19 cellular contexts compared by ENCODE assay signal in the genomic region with DNA sequence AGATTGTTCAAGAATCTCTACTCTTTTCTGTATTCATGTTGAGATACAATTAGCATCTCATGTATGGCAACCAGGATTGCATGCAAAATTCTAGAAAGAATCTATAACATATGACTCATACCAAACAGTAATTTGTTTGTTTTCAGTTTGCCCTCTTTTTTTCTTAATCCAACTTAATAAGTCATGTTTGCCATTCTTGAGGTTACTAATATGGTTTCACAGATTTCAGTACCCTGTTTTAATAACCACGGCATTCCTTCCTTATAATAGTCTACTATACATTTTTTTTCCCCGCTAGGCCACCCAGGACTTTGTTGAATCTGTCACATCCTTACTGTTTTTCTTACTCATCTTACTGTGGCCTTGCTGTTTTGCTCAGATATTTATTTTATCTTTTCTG.
DNase-seq lines count a peak whose midpoint lies in the region; ATAC-seq and TF ChIP-seq lines count a peak whose summit lies in the region.
"Had no signal": no experiment of that assay in that cellular context is flagged by ENCODE, and none has a peak within 500 bp of the region (broad histone marks: within the 10 kb centered on the region; RNA-seq: fewer than 3 reads in every experiment).

No MANE protein-coding gene starts in this region.

- peak overlapping the region; percentile 19 for H3K4me2 ChIP-seq in GM23248 (ENCODE audit: unreplicated experiment)

- no peak overlapping the region for H3K4me3 Mint-ChIP-seq in activated T-cell treated with anti-CD3 and anti-CD28 coated beads, Interleukin-2, amount 50 U/mL, for 4 hours
- H3K4me3 Mint-ChIP-seq: type B pancreatic cell had no signal

- H3K9me2 ChIP-seq in GM23248 (ENCODE audit: insufficient read depth), result no peaks in the 10 kb centered on the region

- H3K27ac ChIP-seq in GM23248 (peak overlapping the region; percentile 87), tibial artery (no peak overlapping the region), WERI-Rb-1 (no peak overlapping the region)
- H3K27ac ChIP-seq: ascending aorta, heart right ventricle, lower lobe of right lung, Peyer's patch had no signal

- TF ChIP-seq CTCF in AG04449 (IDR thresholded peaks at IDR 0.05; ENCODE audit: insufficient read depth, low read length, missing control alignments) (no peak), tibial artery (IDR thresholded peaks at IDR 0.05) (no peak), WERI-Rb-1 (IDR thresholded peaks at IDR 0.05; ENCODE audit: low read depth, low read length) (no peak)

- H2AFZ ChIP-seq in GM23248, result no peak overlapping the region

- no peaks in the 10 kb centered on the region for H3K27me3 Mint-ChIP-seq in activated T-cell treated with anti-CD3 and anti-CD28 coated beads, Interleukin-2, amount 50 U/mL, for 4 hours (ENCODE audit: low read depth)
- H3K27me3 Mint-ChIP-seq: type B pancreatic cell had no signal

- peaks cover 3% of the 10 kb centered on the region for H3K9me3 Mint-ChIP-seq in activated T-cell treated with anti-CD3 and anti-CD28 coated beads, Interleukin-2, amount 50 U/mL, for 4 hours
- H3K9me3 Mint-ChIP-seq: type B pancreatic cell had no signal

- H3K36me3 ChIP-seq in GM23248 (ENCODE audit: low read depth) (peaks cover 12% of the 10 kb centered on the region), tibial artery (no peaks in the 10 kb centered on the region), WERI-Rb-1 (peaks cover 80% of the 10 kb centered on the region)
- H3K36me3 ChIP-seq: ascending aorta, heart right ventricle, lower lobe of right lung, Peyer's patch had no signal

- H3K4me3 ChIP-seq in AG04449 (ENCODE audit: low read depth, low read length) (no peak overlapping the region), GM23248 (no peak overlapping the region), tibial artery (no peak overlapping the region), WERI-Rb-1 (ENCODE audit: low read depth, low read length) (no peak overlapping the region)
- H3K4me3 ChIP-seq: ascending aorta, GM12878, heart right ventricle, lower lobe of right lung, Peyer's patch had no signal

- H3K79me2 ChIP-seq in GM23248 (ENCODE audit: insufficient read depth), result no peaks in the 10 kb centered on the region

- no peaks in the 10 kb centered on the region for H3K36me3 Mint-ChIP-seq in activated T-cell treated with anti-CD3 and anti-CD28 coated beads, Interleukin-2, amount 50 U/mL, for 4 hours (ENCODE audit: insufficient read depth)
- H3K36me3 Mint-ChIP-seq: type B pancreatic cell had no signal

- CTCF ChIA-PET in AG04449 (lab: Yijun Ruan, JAX), result no interaction called here

- POLR2A ChIA-PET in AG04449 (lab: Yijun Ruan, JAX), result no interaction called here

- no peak for ATAC-seq in activated T-cell treated with anti-CD3 and anti-CD28 coated beads, Interleukin-2, amount 50 U/mL, for 4 hours
- ATAC-seq: GM12878, heart right ventricle, lower lobe of right lung had no signal

- no peaks in the 10 kb centered on the region for H3K27me3 ChIP-seq in GM23248 (replicated peaks; ENCODE audit: insufficient read depth)
- H3K27me3 ChIP-seq in tibial artery, result no peaks in the 10 kb centered on the region
- no peaks in the 10 kb centered on the region for H3K27me3 ChIP-seq in WERI-Rb-1 (ENCODE audit: insufficient read depth, low read depth, severe bottlenecking)
- H3K27me3 ChIP-seq: ascending aorta, heart right ventricle, Peyer's patch had no signal

- WGBS in GM23248 (ENCODE audit: low coverage in 1 of 2, low lambda C conversion rate in 2 of 2, missing lambda C conversion rate in 2 of 2), 2 experiments, result 0% methylated on average over 2 of the region's 2 CpGs

- peaks cover 69% of the 10 kb centered on the region for H3F3A ChIP-seq in GM23248 (ENCODE audit: insufficient read depth)

- in situ Hi-C loops in GM23248 (cut with MboI), result no loop called here

- no peaks in the 10 kb centered on the region for H3K4me1 Mint-ChIP-seq in activated T-cell treated with anti-CD3 and anti-CD28 coated beads, Interleukin-2, amount 50 U/mL, for 4 hours (ENCODE audit: low read depth)

- no peaks in the 10 kb centered on the region for H3K9me3 ChIP-seq in GM23248 (ENCODE audit: low read depth)
- H3K9me3 ChIP-seq in tibial artery, result no peaks in the 10 kb centered on the region
- no peaks in the 10 kb centered on the region for H3K9me3 ChIP-seq in WERI-Rb-1 (ENCODE audit: severe bottlenecking)
- H3K9me3 ChIP-seq: ascending aorta, lower lobe of right lung, Peyer's patch had no signal

- no peaks in the 10 kb centered on the region for H4K20me1 ChIP-seq in GM23248 (ENCODE audit: insufficient read depth)

- intact Hi-C loops in tibial artery (cut with DNase I; ENCODE audit: low total_unique reads), result no loop called here

- DNase-seq in AG04449 (ENCODE audit: low read depth, low spot score) (peak; percentile 75), GM23248 (peak; percentile 87), SW480 (ENCODE audit: low spot score) (peak; percentile 7), fibroblast of peridontal ligament (ENCODE audit: extremely low read depth) (peak; percentile 84), NCI-H82 (lab: John Stamatoyannopoulos, UW) (no peak), tibial artery (no peak), WERI-Rb-1 (no peak)
- DNase-seq in activated T-cell treated with anti-CD3 and anti-CD28 coated beads, Interleukin-2, amount 50 U/mL, for 4 hours, result no peak
- DNase-seq: activated CD4-positive, alpha-beta T cell treated with anti-CD3 and anti-CD28 coated beads for 4 hours; activated CD8-positive, alpha-beta memory T cell treated with anti-CD3 and anti-CD28 coated beads, Interleukin-2, amount 50 U/mL, for 48 hours; heart right ventricle; lower lobe of right lung; NCI-H1436; Peyer's patch; stimulated activated CD4-positive, alpha-beta T cell treated with anti-CD3 and anti-CD28 coated beads, Interleukin-15, amount 100 ng/mL, for 24 hours; stimulated activated naive CD4-positive, alpha-beta T cell treated with Interleukin-2 at 50 U/mL for 16 hours had no signal

- H3K9ac ChIP-seq in GM23248, result peak overlapping the region; percentile 31

- H3K4me1 ChIP-seq in GM23248 (ENCODE audit: insufficient read depth) (peaks cover 62% of the 10 kb centered on the region), tibial artery (no peaks in the 10 kb centered on the region)
- H3K4me1 ChIP-seq: ascending aorta, heart right ventricle, lower lobe of right lung, Peyer's patch had no signal

Comparison
In these comparisons a context has a peak if more than half of its experiments do, and no peak if none do; other contexts are left out.
1. DNase-seq: peak in AG04449 (single experiment), GM23248 (single experiment), SW480 (single experiment) and fibroblast of peridontal ligament (single experiment); none in activated T-cell treated with anti-CD3 and anti-CD28 coated beads, Interleukin-2, amount 50 U/mL, for 4 hours (single experiment), NCI-H82 (single experiment), tibial artery (0 of 2) and WERI-Rb-1 (single experiment).